ENCODE assay signal across 26 cellular contexts in the genomic region with DNA sequence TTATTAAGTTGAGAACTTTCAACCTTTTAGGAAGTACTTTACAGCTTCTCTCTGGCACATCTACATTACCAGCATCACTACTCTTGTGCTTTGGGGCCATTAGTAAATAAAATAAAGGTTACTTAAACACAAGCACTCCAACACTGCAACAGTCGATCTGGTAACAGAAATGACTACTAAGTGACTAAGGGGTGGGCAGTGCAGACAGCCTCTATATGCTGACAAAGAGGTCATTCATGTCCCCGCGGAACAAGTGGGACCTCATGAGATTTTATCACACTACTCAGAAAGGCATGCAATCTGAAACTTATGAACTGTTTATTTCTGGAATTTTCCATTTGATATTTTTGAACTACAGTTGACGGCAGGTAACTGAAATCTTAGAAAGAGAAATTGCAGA.
A peak's percentile ranks its signal among the peaks of the same experiment; 100 is the strongest.
DNase-seq lines count a peak whose midpoint lies in the region; ATAC-seq and TF ChIP-seq lines count a peak whose summit lies in the region.
"Had no signal": no experiment of that assay in that cellular context is flagged by ENCODE, and none has a peak within 500 bp of the region (broad histone marks: within the 10 kb centered on the region; RNA-seq: fewer than 3 reads in every experiment).

No MANE protein-coding gene starts in this region.

- no peak overlapping the region for H3K4me3 ChIP-seq in heart left ventricle
- H3K4me3 ChIP-seq: esophagus squamous epithelium, gastroesophageal sphincter, lower lobe of right lung, psoas muscle, skin epidermis, upper lobe of right lung had no signal

- no peak overlapping the region for H3K27ac ChIP-seq in heart left ventricle
- H3K27ac ChIP-seq: esophagus squamous epithelium, gastroesophageal sphincter, lower lobe of right lung, psoas muscle, skin epidermis, upper lobe of right lung had no signal

- no peaks in the 10 kb centered on the region for H3K9me3 ChIP-seq in heart left ventricle
- H3K9me3 ChIP-seq: esophagus squamous epithelium, gastroesophageal sphincter, lower lobe of right lung, psoas muscle, upper lobe of right lung had no signal

- WGBS in heart left ventricle, 4 donors: 63 to 83% (median 77%) methylated on average over 4 of the region's 4 CpGs

- POLR2A ChIA-PET in activated CD4-positive, alpha-beta memory T cell treated with anti-CD3 and anti-CD28 coated beads for 36 hours (lab: Charles Lee): no interaction called here
- POLR2A ChIA-PET in activated CD4-positive, alpha-beta memory T cell treated with anti-CD3 and anti-CD28 coated beads, Interleukin-2, amount 10 ng/mL, durations not matched to agents 7 days and 5 days (lab: Charles Lee): no interaction called here

- DNase-seq in activated CD4-positive, alpha-beta memory T cell treated with anti-CD3 and anti-CD28 coated beads for 36 hours: no peak
- no peak for DNase-seq in activated CD4-positive, alpha-beta memory T cell treated with anti-CD3 and anti-CD28 coated beads, Interleukin-2, amount 10 ng/mL, durations not matched to agents 7 days and 5 days
- DNase-seq in RPMI7951 (ENCODE audit: low read depth) (peak; percentile 35), islet precursor cell (peak; percentile 63), putamen (ENCODE audit: low spot score) (peak; percentile 52), heart left ventricle (no peak), cerebellum (ENCODE audit: low spot score) (no peak), HUDEP-2 (lab: John Stamatoyannopoulos, UW; ENCODE audit: unreplicated experiment in 76 of 76) (no peak)
- DNase-seq: 8988T; activated CD4-positive, alpha-beta T cell treated with anti-CD3 and anti-CD28 coated beads, Interleukin-2, amount 50 U/mL, for 4 hours; activated effector memory CD4-positive, alpha-beta T cell treated with anti-CD3 and anti-CD28 coated beads, Interleukin-2, amount 50 U/mL, for 16 hours; CD4-positive, alpha-beta T cell; esophagus squamous epithelium; kidney; lower lobe of right lung; NCI-H1048; NCI-H2029 treated with DMSO at 0.1 percent for 48 hours; NCI-H226; NCI-H748 treated with DMSO at 0.1 percent for 48 hours; psoas muscle; stimulated activated CD4-positive, alpha-beta T cell treated with anti-CD3 and anti-CD28 coated beads, Interleukin-1b, Interleukin-23, amount 100 ng/mL, for 48 hours; upper lobe of right lung had no signal

- H3K36me3 ChIP-seq in heart left ventricle: peaks cover 0 to 24% (median 11%) of the 10 kb centered on the region in 9 donors

- H3K4me1 ChIP-seq in heart left ventricle: peaks cover 0 to 5% (median 0%) of the 10 kb centered on the region in 12 donors
- H3K4me1 ChIP-seq: esophagus squamous epithelium, gastroesophageal sphincter, lower lobe of right lung, psoas muscle, upper lobe of right lung had no signal

- no peaks in the 10 kb centered on the region for H3K9me3 Mint-ChIP-seq in activated CD4-positive, alpha-beta memory T cell treated with anti-CD3 and anti-CD28 coated beads for 36 hours
- no peaks in the 10 kb centered on the region for H3K9me3 Mint-ChIP-seq in activated CD4-positive, alpha-beta memory T cell treated with anti-CD3 and anti-CD28 coated beads, Interleukin-2, amount 10 ng/mL, durations not matched to agents 7 days and 5 days
- H3K9me3 Mint-ChIP-seq: brain; CD4-positive, alpha-beta T cell; T-helper 2 cell treated with Interferon-gamma antibody and Interleukin-4, amounts not matched to agents 5 μg/mL and 100 μg/mL, for 36 hours had no signal

- peaks cover 18% of the 10 kb centered on the region for H3K36me3 Mint-ChIP-seq in activated CD4-positive, alpha-beta memory T cell treated with anti-CD3 and anti-CD28 coated beads for 36 hours
- peaks cover 21% of the 10 kb centered on the region for H3K36me3 Mint-ChIP-seq in activated CD4-positive, alpha-beta memory T cell treated with anti-CD3 and anti-CD28 coated beads, Interleukin-2, amount 10 ng/mL, durations not matched to agents 7 days and 5 days (ENCODE audit: low read depth)

- no peak overlapping the region for H3K4me3 Mint-ChIP-seq in activated CD4-positive, alpha-beta memory T cell treated with anti-CD3 and anti-CD28 coated beads for 36 hours
- no peak overlapping the region for H3K4me3 Mint-ChIP-seq in activated CD4-positive, alpha-beta memory T cell treated with anti-CD3 and anti-CD28 coated beads, Interleukin-2, amount 10 ng/mL, durations not matched to agents 7 days and 5 days
- H3K4me3 Mint-ChIP-seq: brain; CD4-positive, alpha-beta T cell; T-helper 2 cell treated with Interferon-gamma antibody and Interleukin-4, amounts not matched to agents 5 μg/mL and 100 μg/mL, for 36 hours had no signal

- TF ChIP-seq CTCF in heart left ventricle (IDR thresholded peaks at IDR 0.05): no peak

- ATAC-seq in heart left ventricle: no peak
- ATAC-seq: gastroesophageal sphincter, lower lobe of right lung, psoas muscle, upper lobe of right lung had no signal

- intact Hi-C loops in activated CD4-positive, alpha-beta memory T cell treated with anti-CD3 and anti-CD28 coated beads for 36 hours (cut with micrococcal nuclease): no loop called here
- intact Hi-C loops in heart left ventricle (cut with DNase I): no loop called here

- peak overlapping the region; percentile 14 for H3K27ac Mint-ChIP-seq in activated CD4-positive, alpha-beta memory T cell treated with anti-CD3 and anti-CD28 coated beads for 36 hours
- H3K27ac Mint-ChIP-seq in activated CD4-positive, alpha-beta memory T cell treated with anti-CD3 and anti-CD28 coated beads, Interleukin-2, amount 10 ng/mL, durations not matched to agents 7 days and 5 days: no peak overlapping the region
- H3K27ac Mint-ChIP-seq: brain; CD4-positive, alpha-beta T cell; T-helper 2 cell treated with Interferon-gamma antibody and Interleukin-4, amounts not matched to agents 5 μg/mL and 100 μg/mL, for 36 hours had no signal

- peaks cover 6% of the 10 kb centered on the region for H3K4me1 Mint-ChIP-seq in activated CD4-positive, alpha-beta memory T cell treated with anti-CD3 and anti-CD28 coated beads for 36 hours (ENCODE audit: low read depth)
- H3K4me1 Mint-ChIP-seq in activated CD4-positive, alpha-beta memory T cell treated with anti-CD3 and anti-CD28 coated beads, Interleukin-2, amount 10 ng/mL, durations not matched to agents 7 days and 5 days: no peaks in the 10 kb centered on the region

- no peaks in the 10 kb centered on the region for H3K27me3 Mint-ChIP-seq in activated CD4-positive, alpha-beta memory T cell treated with anti-CD3 and anti-CD28 coated beads for 36 hours
- H3K27me3 Mint-ChIP-seq in activated CD4-positive, alpha-beta memory T cell treated with anti-CD3 and anti-CD28 coated beads, Interleukin-2, amount 10 ng/mL, durations not matched to agents 7 days and 5 days: no peaks in the 10 kb centered on the region
- H3K27me3 Mint-ChIP-seq: brain; CD4-positive, alpha-beta T cell had no signal

- CTCF ChIA-PET in activated CD4-positive, alpha-beta memory T cell treated with anti-CD3 and anti-CD28 coated beads for 36 hours (lab: Charles Lee): no interaction called here
- CTCF ChIA-PET in activated CD4-positive, alpha-beta memory T cell treated with anti-CD3 and anti-CD28 coated beads, Interleukin-2, amount 10 ng/mL, durations not matched to agents 7 days and 5 days (lab: Charles Lee): no interaction called here

- no peak for TF ChIP-seq POLR2A in heart left ventricle (IDR thresholded peaks at IDR 0.05)

- H3K27me3 ChIP-seq in heart left ventricle: no peaks in the 10 kb centered on the region
- H3K27me3 ChIP-seq: esophagus squamous epithelium, gastroesophageal sphincter, upper lobe of right lung had no signal

Comparison
In these comparisons a context has a peak if more than half of its experiments do, and no peak if none do; other contexts are left out.
1. DNase-seq: peak in RPMI7951 (single experiment), islet precursor cell (single experiment) and putamen (single experiment); none in activated CD4-positive, alpha-beta memory T cell treated with anti-CD3 and anti-CD28 coated beads for 36 hours (single experiment), activated CD4-positive, alpha-beta memory T cell treated with anti-CD3 and anti-CD28 coated beads, Interleukin-2, amount 10 ng/mL, durations not matched to agents 7 days and 5 days (single experiment), heart left ventricle (0 of 5), cerebellum (single experiment) and HUDEP-2 (0 of 76).